13 cellular contexts compared by ENCODE assay signal in genomic region chr10:122181901-122182799, GRCh38.
DNase-seq lines count a peak whose midpoint lies in the region; ATAC-seq and TF ChIP-seq lines count a peak whose summit lies in the region.
"Had no signal": no experiment of that assay in that cellular context is flagged by ENCODE, and none has a peak within 500 bp of the region (broad histone marks: within the 10 kb centered on the region; RNA-seq: fewer than 3 reads in every experiment).

No MANE protein-coding gene starts in this region.

- ATAC-seq in stimulated activated effector memory CD8-positive, alpha-beta T cell treated with anti-CD3 and anti-CD28 coated beads, Interleukin-12 subunit alpha, Interleukin-12 subunit beta, amount 100 ng/mL, for 72 hours = no peak
- ATAC-seq in GM19023 (IDR thresholded peaks at IDR 0.05; ENCODE audit: unreplicated experiment) = no peak
- ATAC-seq: activated CD8-positive, alpha-beta T cell treated with anti-CD3 and anti-CD28 coated beads, Interleukin-2, amount 10 ng/mL, durations not matched to agents 7 days and 5 days had no signal

- H3K4me3 Mint-ChIP-seq in chondrocyte (ENCODE audit: unreplicated experiment) (no peak overlapping the region), nephron progenitor cell (no peak overlapping the region)
- H3K4me3 Mint-ChIP-seq in stimulated activated effector memory CD8-positive, alpha-beta T cell treated with anti-CD3 and anti-CD28 coated beads, Interleukin-12 subunit alpha, Interleukin-12 subunit beta, amount 100 ng/mL, for 72 hours = no peak overlapping the region
- H3K4me3 Mint-ChIP-seq: activated CD8-positive, alpha-beta T cell treated with anti-CD3 and anti-CD28 coated beads, Interleukin-2, amount 10 ng/mL, durations not matched to agents 7 days and 5 days; activated naive CD8-positive, alpha-beta T cell treated with anti-CD3 and anti-CD28 coated beads, Interleukin-2, amount 10 ng/mL, durations not matched to agents 7 days and 5 days had no signal

- peaks cover 40% of the 10 kb centered on the region for H3K4me1 Mint-ChIP-seq in chondrocyte (ENCODE audit: low read depth)
- H3K4me1 Mint-ChIP-seq in nephron progenitor cell = peaks cover 51% of the 10 kb centered on the region
- no peaks in the 10 kb centered on the region for H3K4me1 Mint-ChIP-seq in stimulated activated effector memory CD8-positive, alpha-beta T cell treated with anti-CD3 and anti-CD28 coated beads, Interleukin-12 subunit alpha, Interleukin-12 subunit beta, amount 100 ng/mL, for 72 hours
- H3K4me1 Mint-ChIP-seq: activated naive CD8-positive, alpha-beta T cell treated with anti-CD3 and anti-CD28 coated beads, Interleukin-2, amount 10 ng/mL, durations not matched to agents 7 days and 5 days had no signal

- H3K36me3 Mint-ChIP-seq in chondrocyte (ENCODE audit: low read depth) = no peaks in the 10 kb centered on the region
- peaks cover 4% of the 10 kb centered on the region for H3K36me3 Mint-ChIP-seq in nephron progenitor cell (ENCODE audit: low read depth)
- H3K36me3 Mint-ChIP-seq in stimulated activated effector memory CD8-positive, alpha-beta T cell treated with anti-CD3 and anti-CD28 coated beads, Interleukin-12 subunit alpha, Interleukin-12 subunit beta, amount 100 ng/mL, for 72 hours = no peaks in the 10 kb centered on the region
- H3K36me3 Mint-ChIP-seq: activated naive CD8-positive, alpha-beta T cell treated with anti-CD3 and anti-CD28 coated beads, Interleukin-2, amount 10 ng/mL, durations not matched to agents 7 days and 5 days had no signal

- DNase-seq in GM03348 (ENCODE audit: low spot score) (peak; percentile 63), NCI-H2081 (lab: John Stamatoyannopoulos, UW) (peak; percentile 82 to 94), chondrocyte (ENCODE audit: low spot score) (no peak), nephron progenitor cell (no peak), NCI-H526 treated with DMSO at 0.1 percent for 48 hours (lab: John Stamatoyannopoulos, UW) (no peak), cerebellar cortex (ENCODE audit: low spot score) (no peak)
- no peak for DNase-seq in stimulated activated effector memory CD8-positive, alpha-beta T cell treated with anti-CD3 and anti-CD28 coated beads, Interleukin-12 subunit alpha, Interleukin-12 subunit beta, amount 100 ng/mL, for 72 hours (ENCODE audit: low spot score in 2 of 2)
- DNase-seq: activated CD8-positive, alpha-beta T cell treated with anti-CD3 and anti-CD28 coated beads, Interleukin-2, amount 10 ng/mL, durations not matched to agents 7 days and 5 days; activated naive CD8-positive, alpha-beta T cell treated with anti-CD3 and anti-CD28 coated beads, Interleukin-2, amount 10 ng/mL, durations not matched to agents 7 days and 5 days; esophagus squamous epithelium; NCI-H82; T-helper 1 cell had no signal

- no peaks in the 10 kb centered on the region for H3K9me3 Mint-ChIP-seq in chondrocyte (ENCODE audit: low read depth)
- no peaks in the 10 kb centered on the region for H3K9me3 Mint-ChIP-seq in nephron progenitor cell
- H3K9me3 Mint-ChIP-seq in stimulated activated effector memory CD8-positive, alpha-beta T cell treated with anti-CD3 and anti-CD28 coated beads, Interleukin-12 subunit alpha, Interleukin-12 subunit beta, amount 100 ng/mL, for 72 hours = no peaks in the 10 kb centered on the region
- H3K9me3 Mint-ChIP-seq: activated naive CD8-positive, alpha-beta T cell treated with anti-CD3 and anti-CD28 coated beads, Interleukin-2, amount 10 ng/mL, durations not matched to agents 7 days and 5 days had no signal

- H3K27ac Mint-ChIP-seq in chondrocyte (ENCODE audit: unreplicated experiment) (peak overlapping the region; percentile 41), nephron progenitor cell (peak overlapping the region; percentile 51)
- no peak overlapping the region for H3K27ac Mint-ChIP-seq in stimulated activated effector memory CD8-positive, alpha-beta T cell treated with anti-CD3 and anti-CD28 coated beads, Interleukin-12 subunit alpha, Interleukin-12 subunit beta, amount 100 ng/mL, for 72 hours
- H3K27ac Mint-ChIP-seq: activated CD8-positive, alpha-beta T cell treated with anti-CD3 and anti-CD28 coated beads, Interleukin-2, amount 10 ng/mL, durations not matched to agents 7 days and 5 days; activated naive CD8-positive, alpha-beta T cell treated with anti-CD3 and anti-CD28 coated beads, Interleukin-2, amount 10 ng/mL, durations not matched to agents 7 days and 5 days had no signal

- TF ChIP-seq CTCF in chondrocyte (IDR thresholded peaks at IDR 0.05) (no peak), nephron progenitor cell (IDR thresholded peaks at IDR 0.05) (no peak)

- H3K27me3 Mint-ChIP-seq in chondrocyte (ENCODE audit: low read depth) (no peaks in the 10 kb centered on the region), nephron progenitor cell (ENCODE audit: low read depth, poor library complexity) (peaks cover 6% of the 10 kb centered on the region)

Comparison
In these comparisons a context has a peak if more than half of its experiments do, and no peak if none do; other contexts are left out.
1. DNase-seq: peak in GM03348 (single experiment) and NCI-H2081 (2 of 2); none in chondrocyte (single experiment), nephron progenitor cell (single experiment), stimulated activated effector memory CD8-positive, alpha-beta T cell treated with anti-CD3 and anti-CD28 coated beads, Interleukin-12 subunit alpha, Interleukin-12 subunit beta, amount 100 ng/mL, for 72 hours (0 of 2), NCI-H526 treated with DMSO at 0.1 percent for 48 hours (single experiment) and cerebellar cortex (single experiment).